Comparison of ENCODE assay signal across 14 cellular contexts in genomic region chr12:59972941-59973340, GRCh38.
DNase-seq lines count a peak whose midpoint lies in the region; ATAC-seq, FAIRE-seq and TF ChIP-seq lines count a peak whose summit lies in the region.
"Had no signal": no experiment of that assay in that cellular context is flagged by ENCODE, and none has a peak within 500 bp of the region (broad histone marks: within the 10 kb centered on the region; RNA-seq: fewer than 3 reads in every experiment).

No MANE protein-coding gene starts in this region.

- H3K4me1 ChIP-seq in HepG2 (ENCODE audit: insufficient read depth, low read length) (no peaks in the 10 kb centered on the region), right lobe of liver (no peaks in the 10 kb centered on the region), fibroblast of lung (ENCODE audit: control insufficient read depth, extremely low read depth, insufficient read depth, low read length) (no peaks in the 10 kb centered on the region)
- H3K4me1 ChIP-seq: stomach had no signal

- H3K27me3 ChIP-seq in HepG2 (ENCODE audit: control insufficient read depth in 1 of 2, insufficient read depth in 2 of 2, low read length in 2 of 2): no peaks in the 10 kb centered on the region
- no peaks in the 10 kb centered on the region for H3K27me3 ChIP-seq in right lobe of liver
- no peaks in the 10 kb centered on the region for H3K27me3 ChIP-seq in fibroblast of lung (ENCODE audit: control insufficient read depth, insufficient read depth, low read length)
- H3K27me3 ChIP-seq: stomach had no signal

- peak; percentile 12 for DNase-seq in HepG2 (ENCODE audit: low spot score)
- DNase-seq in right lobe of liver: no peak
- peak; percentile 42 for DNase-seq in RWPE1 (ENCODE audit: low spot score)
- DNase-seq in fibroblast of lung (ENCODE audit: low read depth in 2 of 2): peak; percentile 68 to 92
- DNase-seq in NCI-H1105 treated with DMSO at 0.1 percent for 48 hours (lab: John Stamatoyannopoulos, UW): no peak
- DNase-seq in nucleus accumbens (lab: John Stamatoyannopoulos, UW): no peak
- DNase-seq: activated T-cell treated with anti-CD3 and anti-CD28 coated beads for 4 hours; KBM-7; kidney; NCI-H2171; stimulated activated CD4-positive, alpha-beta T cell treated with anti-CD3 and anti-CD28 coated beads, Interleukin-1b, Interleukin-23, amount 100 ng/mL, for 48 hours; stomach had no signal

- TF ChIP-seq POLR2A in HepG2 (IDR thresholded peaks at IDR 0.05; ENCODE audit: insufficient read depth in 1 of 2, low read depth in 2 of 2, low read length in 2 of 2) (no peak), right lobe of liver (IDR thresholded peaks at IDR 0.05) (no peak)

- no peak for TF ChIP-seq RAD21 in HepG2 (CRISPR knock-in tag; IDR thresholded peaks at IDR 0.05)

- 0% methylated on average over 4 of the region's 4 CpGs for WGBS in HepG2 (ENCODE audit: low lambda C conversion rate)
- 36% methylated on average over 4 of the region's 4 CpGs for WGBS in right lobe of liver (ENCODE audit: insufficient coverage, low coverage, low lambda C conversion rate, missing lambda C conversion rate)

- H3K4me2 ChIP-seq in HepG2 (ENCODE audit: low read depth, low read length) (no peak overlapping the region), fibroblast of lung (ENCODE audit: extremely low read depth, insufficient read depth, low read length) (no peak overlapping the region)

- H2AFZ ChIP-seq in HepG2 (ENCODE audit: low read length) (no peak overlapping the region), fibroblast of lung (ENCODE audit: low read length) (no peak overlapping the region)

- H3K9me3 ChIP-seq in HepG2 (ENCODE audit: low read length) (no peaks in the 10 kb centered on the region), right lobe of liver (no peaks in the 10 kb centered on the region), fibroblast of lung (ENCODE audit: control insufficient read depth, insufficient read depth, low read depth, low read length) (no peaks in the 10 kb centered on the region)
- H3K9me3 ChIP-seq: stomach had no signal

- TF ChIP-seq EP300 in HepG2 (IDR thresholded peaks at IDR 0.05; ENCODE audit: low read depth in 2 of 2, low read length in 2 of 2) (no peak), HepG2 (CRISPR knock-in tag; IDR thresholded peaks at IDR 0.05; ENCODE audit: borderline replicate concordance) (no peak)

- H3K4me3 ChIP-seq in HepG2 (replicated peaks in 1 of 3; ENCODE audit: insufficient read depth in 1 of 3, low read depth in 2 of 3, low read length in 3 of 3) (no peak overlapping the region), right lobe of liver (no peak overlapping the region), fibroblast of lung (replicated peaks in 1 of 4; ENCODE audit: control extremely low read depth in 1 of 4, insufficient read depth in 1 of 4, low read depth in 3 of 4, low read length in 4 of 4) (no peak overlapping the region)
- H3K4me3 ChIP-seq: stomach had no signal

- no peak overlapping the region for H3K9ac ChIP-seq in HepG2 (ENCODE audit: insufficient read depth, low read depth, low read length)
- H3K9ac ChIP-seq in fibroblast of lung (ENCODE audit: insufficient read depth, low read length): no peak overlapping the region

- BruUV-seq in HepG2 (replicated peaks; lab: Mats Ljungman, UMichigan): no TSS peak

- no peaks in the 10 kb centered on the region for H3K79me2 ChIP-seq in HepG2 (ENCODE audit: insufficient read depth, low read length)
- no peaks in the 10 kb centered on the region for H3K79me2 ChIP-seq in fibroblast of lung (ENCODE audit: control insufficient read depth, insufficient read depth, low read length)

- H3K36me3 ChIP-seq in HepG2 (replicated peaks in 1 of 2; ENCODE audit: control insufficient read depth in 1 of 2, insufficient read depth in 2 of 2, low read length in 2 of 2) (no peaks in the 10 kb centered on the region), right lobe of liver (no peaks in the 10 kb centered on the region), fibroblast of lung (ENCODE audit: control insufficient read depth, insufficient read depth, low read length) (no peaks in the 10 kb centered on the region)
- H3K36me3 ChIP-seq: stomach had no signal

- TF ChIP-seq CTCF in HepG2 (CRISPR knock-in tag; IDR thresholded peaks at IDR 0.05) (no peak), right lobe of liver (IDR thresholded peaks at IDR 0.05) (no peak), RWPE1 (conservative IDR thresholded peaks at IDR 0.05; ENCODE audit: low read depth) (no peak), fibroblast of lung (conservative IDR thresholded peaks at IDR 0.05 in 1 of 2, IDR thresholded peaks at IDR 0.05 in 1 of 2; ENCODE audit: low read depth in 1 of 2, low read length in 2 of 2) (no peak)

- ATAC-seq in HepG2 (no peak), right lobe of liver (no peak), GM21529 (IDR thresholded peaks at IDR 0.05; ENCODE audit: unreplicated experiment) (no peak), HG02623 (IDR thresholded peaks at IDR 0.05; ENCODE audit: unreplicated experiment) (no peak)

- no peak overlapping the region for H3K27ac ChIP-seq in HepG2 (ENCODE audit: extremely low read length, insufficient read depth, low read length)
- no peak overlapping the region for H3K27ac ChIP-seq in right lobe of liver
- no peak overlapping the region for H3K27ac ChIP-seq in RWPE1
- no peak overlapping the region for H3K27ac ChIP-seq in fibroblast of lung (ENCODE audit: insufficient read depth, low read length)
- H3K27ac ChIP-seq: stomach had no signal

- no peak for FAIRE-seq in HepG2 (lab: Jason Lieb, UNC)

- intact Hi-C loops in HepG2 (cut with micrococcal nuclease; ENCODE audit: unreplicated experiment): no loop called here
- intact Hi-C loops in right lobe of liver (cut with DNase I): no loop called here

- CTCF ChIA-PET in HepG2 (lab: Yijun Ruan, JAX; ENCODE audit: low intra/inter-chr PET ratio, low total read pairs): no interaction called here
- CTCF ChIA-PET in RWPE1 (lab: Yijun Ruan, JAX): no interaction called here

- H4K20me1 ChIP-seq in HepG2 (ENCODE audit: insufficient read depth, low read length) (no peaks in the 10 kb centered on the region), fibroblast of lung (ENCODE audit: control insufficient read depth, extremely low read depth, insufficient read depth, low read length) (no peaks in the 10 kb centered on the region)

- POLR2A ChIA-PET in HepG2 (lab: Yijun Ruan, JAX) (no interaction called here), RWPE1 (lab: Yijun Ruan, JAX; ENCODE audit: low non-redundant PET) (no interaction called here)

- in situ Hi-C loops in HepG2 (cut with HindIII; ENCODE audit: extremely low pct_ligation_motif_present, low pct_unique_long_range_greater_than_20kb): no loop called here

TF ChIP-seq in HepG2, 621 proteins besides CTCF, POLR2A, EP300 and RAD21:
- TF ChIP-seq CEBPB (IDR thresholded peaks at IDR 0.05; ENCODE audit: borderline replicate concordance, low read depth, low read length) (peak; percentile 74), YY1 (IDR thresholded peaks at IDR 0.05; ENCODE audit: insufficient read depth, insufficient replicate concordance, low read depth, low read length) (no peak), HIVEP1 (CRISPR knock-in tag; IDR thresholded peaks at IDR 0.05) (no peak), U2AF2 (IDR thresholded peaks at IDR 0.05; ENCODE audit: low read depth, low read length) (no peak), SOX13 (IDR thresholded peaks at IDR 0.05) (no peak), SOX13 (CRISPR knock-in tag; conservative IDR thresholded peaks at IDR 0.05 in 1 of 2, IDR thresholded peaks at IDR 0.05 in 1 of 2) (peak in 1 of 2 experiments; percentile 25; a peak in 1 of 4 replicates), KLF11 (CRISPR knock-in tag; IDR thresholded peaks at IDR 0.05) (no peak)

Comparison
In these comparisons a context has a peak if more than half of its experiments do, and no peak if none do; other contexts are left out.
1. DNase-seq: peak in HepG2 (single experiment), RWPE1 (single experiment) and fibroblast of lung (2 of 2); none in right lobe of liver (0 of 3), NCI-H1105 treated with DMSO at 0.1 percent for 48 hours (single experiment) and nucleus accumbens (0 of 56).